In the genomic region with DNA sequence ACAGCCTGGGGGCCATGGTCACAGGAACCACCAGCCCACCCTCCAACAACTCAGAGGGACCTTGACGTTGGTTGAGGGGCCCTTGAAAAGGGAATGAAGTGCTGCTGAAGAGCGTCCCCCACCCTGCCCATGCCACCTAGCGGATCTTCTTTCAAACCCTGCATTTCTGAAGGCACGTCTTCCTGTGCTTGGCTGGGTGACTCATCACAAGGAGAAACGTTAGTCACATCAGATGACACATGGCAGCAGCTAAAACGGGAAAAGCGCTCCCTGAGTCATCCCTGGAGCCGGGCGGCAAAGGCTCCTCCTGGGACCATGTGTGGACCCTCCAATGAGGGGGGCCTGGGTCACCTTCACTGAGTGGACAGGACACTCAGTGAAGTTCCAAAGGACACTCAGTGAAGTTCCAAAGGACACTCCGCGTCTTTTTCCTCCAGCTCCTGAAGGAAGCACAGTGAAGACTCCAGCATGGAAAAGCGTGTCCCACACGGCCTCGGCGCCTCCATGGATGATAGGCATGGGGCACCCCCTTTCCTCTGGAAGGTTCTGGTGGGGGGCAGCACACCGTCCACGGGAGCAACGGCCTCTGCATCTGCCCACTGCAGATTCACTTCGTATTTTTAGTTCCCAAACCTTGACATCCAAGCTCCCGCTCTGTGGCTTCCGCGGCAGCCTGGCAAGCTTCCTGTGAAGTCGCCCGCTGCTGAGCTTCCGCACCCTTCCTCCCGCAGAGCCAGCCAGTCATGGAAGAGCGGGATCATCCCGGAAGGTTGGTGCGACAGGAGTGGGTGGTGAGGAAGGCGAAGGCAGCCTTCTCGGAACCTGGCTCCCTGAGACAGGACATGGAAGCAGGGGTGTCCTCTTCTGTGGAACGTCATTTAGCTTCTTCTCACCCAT, we compare ENCODE assay signal across 10 cellular contexts.
A peak's percentile ranks its signal among the peaks of the same experiment; 100 is the strongest.
DNase-seq lines count a peak whose midpoint lies in the region; ATAC-seq and TF ChIP-seq lines count a peak whose summit lies in the region.
"Had no signal": no experiment of that assay in that cellular context is flagged by ENCODE, and none has a peak within 500 bp of the region (broad histone marks: within the 10 kb centered on the region; RNA-seq: fewer than 3 reads in every experiment).

No MANE protein-coding gene starts in this region.

- no peaks in the 10 kb centered on the region for H3K9me3 Mint-ChIP-seq in chondrocyte (ENCODE audit: low read depth)

- TF ChIP-seq CTCF in chondrocyte (IDR thresholded peaks at IDR 0.05) (peak; percentile 54), retinal pigment epithelial cell (conservative IDR thresholded peaks at IDR 0.05; ENCODE audit: low read depth, low read length) (peak; percentile 37), body of pancreas (IDR thresholded peaks at IDR 0.05) (no peak)

- H3K4me3 ChIP-seq in retinal pigment epithelial cell (ENCODE audit: low read length): no peak overlapping the region
- no peak overlapping the region for H3K4me3 ChIP-seq in body of pancreas
- no peak overlapping the region for H3K4me3 ChIP-seq in right cardiac atrium (ENCODE audit: low read length)
- H3K4me3 ChIP-seq: BLaER1 had no signal

- ATAC-seq in body of pancreas: no peak
- ATAC-seq in right cardiac atrium: no peak
- no peak for ATAC-seq in HG03342 (IDR thresholded peaks at IDR 0.05; ENCODE audit: unreplicated experiment)

- no peaks in the 10 kb centered on the region for H3K27me3 ChIP-seq in body of pancreas
- no peaks in the 10 kb centered on the region for H3K27me3 ChIP-seq in right cardiac atrium (ENCODE audit: control insufficient read depth, insufficient read depth)
- H3K27me3 ChIP-seq: BLaER1 had no signal

- H3K27ac Mint-ChIP-seq in chondrocyte (ENCODE audit: unreplicated experiment): no peak overlapping the region

- H3K27me3 Mint-ChIP-seq in chondrocyte (ENCODE audit: low read depth): peaks cover 6% of the 10 kb centered on the region

- 76 to 83% methylated on average over 22 to 32 of the region's 32 CpGs for WGBS in body of pancreas, 2 donors
- WGBS in right cardiac atrium: 88% methylated on average over 32 of the region's 32 CpGs

- H3K4me1 ChIP-seq in body of pancreas (no peaks in the 10 kb centered on the region), right cardiac atrium (ENCODE audit: control insufficient read depth, insufficient read depth, low read length) (no peaks in the 10 kb centered on the region)

- H3K9me3 ChIP-seq in body of pancreas (no peaks in the 10 kb centered on the region), right cardiac atrium (ENCODE audit: control insufficient read depth, low read length) (no peaks in the 10 kb centered on the region)
- H3K9me3 ChIP-seq: BLaER1 had no signal

- intact Hi-C loops in body of pancreas (cut with DNase I): no loop called here
- intact Hi-C loops in right cardiac atrium (cut with DNase I): no loop called here

- H3K4me3 Mint-ChIP-seq in chondrocyte (ENCODE audit: unreplicated experiment): no peak overlapping the region

- peaks cover 12% of the 10 kb centered on the region for H3K4me1 Mint-ChIP-seq in chondrocyte (ENCODE audit: low read depth)

- no peaks in the 10 kb centered on the region for H3K36me3 ChIP-seq in body of pancreas (replicated peaks in 1 of 2; ENCODE audit: insufficient read depth in 1 of 2, low read depth in 2 of 2)
- H3K36me3 ChIP-seq: BLaER1 had no signal

- TF ChIP-seq POLR2A in body of pancreas (IDR thresholded peaks at IDR 0.05): no peak

- peak; percentile 34 to 41 for DNase-seq in activated T-cell treated with anti-CD3 and anti-CD28 coated beads, Interleukin-2, amount 50 U/mL, for 48 hours
- no peak for DNase-seq in activated T-cell treated with anti-CD3 and anti-CD28 coated beads, Interleukin-2, amount 50 U/mL, for 1 hour
- DNase-seq in NOMO-1 treated with dmso at 0.1 percent for 144 hours (lab: John Stamatoyannopoulos, UW; ENCODE audit: unreplicated experiment) (peak; percentile 21), chondrocyte (ENCODE audit: low spot score) (peak; percentile 70), retinal pigment epithelial cell (ENCODE audit: low read depth) (peak; percentile 39), body of pancreas (no peak), right cardiac atrium (no peak)
- DNase-seq: NCI-H774 had no signal

- no peaks in the 10 kb centered on the region for H3K36me3 Mint-ChIP-seq in chondrocyte (ENCODE audit: low read depth)

- H3K27ac ChIP-seq in body of pancreas (no peak overlapping the region), right cardiac atrium (ENCODE audit: low read length) (no peak overlapping the region)
- H3K27ac ChIP-seq: BLaER1 had no signal

Comparison
In these comparisons a context has a peak if more than half of its experiments do, and no peak if none do; other contexts are left out.
1. DNase-seq: peak in activated T-cell treated with anti-CD3 and anti-CD28 coated beads, Interleukin-2, amount 50 U/mL, for 48 hours (2 of 2), NOMO-1 treated with dmso at 0.1 percent for 144 hours (single experiment), chondrocyte (single experiment) and retinal pigment epithelial cell (single experiment); none in activated T-cell treated with anti-CD3 and anti-CD28 coated beads, Interleukin-2, amount 50 U/mL, for 1 hour (single experiment), body of pancreas (0 of 4) and right cardiac atrium (0 of 3).
2. CTCF ChIP-seq: peak in chondrocyte (single experiment) and retinal pigment epithelial cell (single experiment); none in body of pancreas (0 of 7).